33 cellular contexts compared by ENCODE assay signal in genomic region chr2:206463685-206464084, GRCh38. TPM values are rescaled to one million over a fixed set of nuclear protein-coding genes. Genes with fewer than 3 reads are reported as not detected.
"Had no signal": no experiment of that assay in that cellular context is flagged by ENCODE, and none has a peak within 500 bp of the region (broad histone marks: within the 10 kb centered on the region; RNA-seq: fewer than 3 reads in every experiment).

No MANE protein-coding gene starts in this region.

- H3K36me3 Mint-ChIP-seq: activated naive CD8-positive, alpha-beta T cell treated with anti-CD3 and anti-CD28 coated beads for 36 hours had no signal

- H3K27me3 ChIP-seq: brain microvascular endothelial cell, MG63, Peyer's patch had no signal

- H3K4me3 ChIP-seq: MG63, Peyer's patch had no signal

- H3K27ac Mint-ChIP-seq: activated CD4-positive, alpha-beta T cell treated with anti-CD3 and anti-CD28 coated beads for 36 hours; activated CD4-positive, alpha-beta T cell treated with anti-CD3 and anti-CD28 coated beads, Interleukin-2, amount 10 ng/mL, durations not matched to agents 7 days and 5 days; activated CD8-positive, alpha-beta T cell treated with anti-CD3 and anti-CD28 coated beads, Interleukin-2, amount 10 ng/mL, durations not matched to agents 7 days and 5 days; activated naive CD8-positive, alpha-beta T cell treated with anti-CD3 and anti-CD28 coated beads for 36 hours; activated T-cell treated with anti-CD3 and anti-CD28 coated beads, Interleukin-2, amount 50 U/mL, for 24 hours; T-helper 1 cell treated with Interleukin-12 subunit alpha and Interleukin-12 subunit beta and Interleukin-4 antibody, amounts not matched to agents 30 μg/mL and 1 μg/mL, for 36 hours; T-helper 2 cell treated with Interferon-gamma antibody and Interleukin-4, amounts not matched to agents 5 μg/mL and 100 μg/mL, for 36 hours; WTC11 had no signal

- H3K9me3 ChIP-seq: MG63, Peyer's patch had no signal

- DNase-seq: activated CD4-positive, alpha-beta T cell treated with anti-CD3 and anti-CD28 coated beads for 36 hours; activated CD4-positive, alpha-beta T cell treated with anti-CD3 and anti-CD28 coated beads, Interleukin-2, amount 10 ng/mL, durations not matched to agents 7 days and 5 days; activated CD4-positive, alpha-beta T cell treated with anti-CD3 and anti-CD28 coated beads, Interleukin-2, amount 50 U/mL, for 48 hours; activated CD8-positive, alpha-beta T cell treated with anti-CD3 and anti-CD28 coated beads, Interleukin-2, amount 10 ng/mL, durations not matched to agents 7 days and 5 days; activated effector memory CD4-positive, alpha-beta T cell treated with Interleukin-2 at 50 U/mL for 16 hours; activated naive CD4-positive, alpha-beta T cell; activated naive CD4-positive, alpha-beta T cell treated with anti-CD3 and anti-CD28 coated beads, Interleukin-2, amount 50 U/mL, for 16 hours; activated naive CD8-positive, alpha-beta T cell treated with anti-CD3 and anti-CD28 coated beads for 36 hours; activated T-cell treated with anti-CD3 and anti-CD28 coated beads, Interleukin-2, amount 50 U/mL, for 24 hours; amniotic stem cell; aorta; brain microvascular endothelial cell; central memory CD4-positive, alpha-beta T cell; Kasumi-1; KG1; MG63; NCI-H1048; NCI-H1436 treated with DMSO at 0.1 percent for 48 hours; NCI-H187; NCI-H2029 treated with DMSO at 0.1 percent for 48 hours; NCI-H2107; NCI-H2171; NCI-H510A; NCI-H526; NCI-H748 treated with DMSO at 0.1 percent for 48 hours; NK-92 treated with Interleukin-12 subunit alpha and Interleukin-12 subunit beta, amount 100 ng/mL, for 24 hours; PC-3; Peyer's patch; RPMI8226 had no signal

- ATAC-seq: activated CD4-positive, alpha-beta T cell treated with anti-CD3 and anti-CD28 coated beads for 36 hours; activated CD4-positive, CD25-positive, alpha-beta regulatory T cell treated with anti-CD3 and anti-CD28 coated beads, Interleukin-2, amount 50 U/mL, for 24 hours; activated CD8-positive, alpha-beta T cell treated with anti-CD3 and anti-CD28 coated beads, Interleukin-2, amount 10 ng/mL, durations not matched to agents 7 days and 5 days; PC-3; WTC11 had no signal

- H3K4me1 ChIP-seq: Peyer's patch had no signal

- H3K4me3 Mint-ChIP-seq: activated CD4-positive, alpha-beta T cell treated with anti-CD3 and anti-CD28 coated beads for 36 hours; activated CD4-positive, alpha-beta T cell treated with anti-CD3 and anti-CD28 coated beads, Interleukin-2, amount 10 ng/mL, durations not matched to agents 7 days and 5 days; activated CD8-positive, alpha-beta T cell treated with anti-CD3 and anti-CD28 coated beads, Interleukin-2, amount 10 ng/mL, durations not matched to agents 7 days and 5 days; activated naive CD8-positive, alpha-beta T cell treated with anti-CD3 and anti-CD28 coated beads for 36 hours; activated T-cell treated with anti-CD3 and anti-CD28 coated beads, Interleukin-2, amount 50 U/mL, for 24 hours; T-helper 1 cell treated with Interleukin-12 subunit alpha and Interleukin-12 subunit beta and Interleukin-4 antibody, amounts not matched to agents 30 μg/mL and 1 μg/mL, for 36 hours; T-helper 2 cell treated with Interferon-gamma antibody and Interleukin-4, amounts not matched to agents 5 μg/mL and 100 μg/mL, for 36 hours had no signal

- H3K36me3 ChIP-seq: brain microvascular endothelial cell, MG63, Peyer's patch had no signal

- H3K27ac ChIP-seq: brain microvascular endothelial cell, Peyer's patch had no signal

- H3K4me1 Mint-ChIP-seq: activated CD4-positive, alpha-beta T cell treated with anti-CD3 and anti-CD28 coated beads, Interleukin-2, amount 10 ng/mL, durations not matched to agents 7 days and 5 days; activated naive CD8-positive, alpha-beta T cell treated with anti-CD3 and anti-CD28 coated beads for 36 hours had no signal

RNA-seq across cellular contexts. Expression of gene ADAM23, which starts 20.4 kb away (rescaled TPM):
- total RNA-seq: activated CD8-positive, alpha-beta T cell treated with anti-CD3 and anti-CD28 coated beads, Interleukin-2, amount 10 ng/mL, durations not matched to agents 7 days and 5 days had no signal
